1 cellular context compared by ENCODE assay signal in the genomic region with DNA sequence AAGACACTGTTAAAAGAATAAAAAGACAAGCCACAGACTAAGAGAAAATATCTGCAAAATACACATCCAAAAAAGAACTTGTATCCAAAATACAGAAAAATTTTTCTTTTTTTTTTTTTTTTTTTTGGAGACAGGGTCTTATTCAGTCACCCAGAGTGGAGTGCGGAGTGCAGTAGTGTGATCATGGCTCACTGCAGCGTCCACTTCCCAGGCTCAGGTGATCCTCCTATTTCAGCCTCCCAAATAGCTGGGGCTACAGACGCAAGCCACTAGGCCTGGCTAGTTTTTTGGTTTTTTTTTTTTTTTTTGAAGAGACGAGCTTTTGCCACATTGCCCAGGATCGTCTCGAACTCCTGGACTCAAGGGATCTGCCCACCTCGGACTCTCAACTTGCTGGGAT.
TF ChIP-seq lines count a peak whose summit lies in the region.

No MANE protein-coding gene starts in this region.

TF ChIP-seq in endothelial cell of umbilical vein, 7 proteins besides CTCF, POLR2A, EP300 and RAD21:
- TF ChIP-seq GATA2 (IDR thresholded peaks at IDR 0.05; ENCODE audit: insufficient read depth, insufficient read length, low read depth, low read length) (no peak), EZH2 (IDR thresholded peaks at IDR 0.05; ENCODE audit: borderline replicate concordance, low read depth, low read length, severe bottlenecking) (no peak), JUN (IDR thresholded peaks at IDR 0.05; ENCODE audit: borderline replicate concordance, insufficient read depth, insufficient read length, low read depth) (no peak), POLR2AphosphoS5 (IDR thresholded peaks at IDR 0.05; ENCODE audit: insufficient read depth, low read depth, low read length) (no peak), FOS (IDR thresholded peaks at IDR 0.05; ENCODE audit: borderline replicate concordance, insufficient read depth, low read length) (no peak), MYC (IDR thresholded peaks at IDR 0.05; ENCODE audit: low read depth, low read length) (no peak), MAX (IDR thresholded peaks at IDR 0.05; ENCODE audit: insufficient read depth, insufficient read length) (no peak)
